In the genomic region with DNA sequence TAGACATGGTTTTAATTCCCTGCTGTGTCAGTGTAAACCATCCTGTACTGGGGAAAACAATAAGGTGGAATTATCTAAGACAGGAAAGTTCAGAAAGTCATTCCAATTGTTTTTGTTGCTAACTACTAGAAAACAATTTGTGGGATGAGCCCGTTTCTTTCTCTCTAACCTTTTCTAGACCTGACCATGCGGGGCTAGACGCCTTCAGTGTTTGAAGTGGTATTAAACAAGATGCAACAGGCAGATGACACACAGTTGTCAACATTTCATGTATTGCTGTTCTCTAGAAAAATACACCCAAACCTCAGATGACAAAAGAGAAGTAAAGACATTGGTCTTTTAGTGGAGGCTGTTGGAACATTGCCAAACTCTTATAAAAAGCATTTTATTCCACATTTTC, we compare ENCODE assay signal across 2 cellular contexts.
TF ChIP-seq lines count a peak whose summit lies in the region.

No MANE protein-coding gene starts in this region.

TF ChIP-seq in HEK293, 187 proteins besides CTCF, POLR2A, EP300 and RAD21 (continued from another document):
- TF ChIP-seq ZNF561 (tag by site-specific recombination; IDR thresholded peaks at IDR 0.05; ENCODE audit: borderline replicate concordance) (no peak), SCRT1 (tag by site-specific recombination; IDR thresholded peaks at IDR 0.05; ENCODE audit: borderline replicate concordance) (0 out of 2 replicates have a peak, but pooled peaks have one; percentile 26), SCRT2 (tag by site-specific recombination; IDR thresholded peaks at IDR 0.05) (peak; percentile 78), ZNF501 (tag by site-specific recombination; IDR thresholded peaks at IDR 0.05) (no peak), ZNF514 (tag by site-specific recombination; IDR thresholded peaks at IDR 0.05) (no peak), ZNF138 (tag by site-specific recombination; IDR thresholded peaks at IDR 0.05; ENCODE audit: borderline replicate concordance) (no peak), ZNF48 (tag by site-specific recombination; IDR thresholded peaks at IDR 0.05) (no peak), ZNF549 (tag by site-specific recombination; IDR thresholded peaks at IDR 0.05) (no peak)

TF ChIP-seq in K562, 482 proteins besides CTCF, POLR2A, EP300 and RAD21:
- no peak for TF ChIP-seq STAT6 (CRISPR knock-in tag; IDR thresholded peaks at IDR 0.05)
- TF ChIP-seq NFIC (IDR thresholded peaks at IDR 0.05) = peak; percentile 54
